Comparison of ENCODE assay signal across 14 cellular contexts in genomic region chr12:84508943-84509342, GRCh38.
DNase-seq lines count a peak whose midpoint lies in the region; ATAC-seq, FAIRE-seq and TF ChIP-seq lines count a peak whose summit lies in the region.
"Had no signal": no experiment of that assay in that cellular context is flagged by ENCODE, and none has a peak within 500 bp of the region (broad histone marks: within the 10 kb centered on the region; RNA-seq: fewer than 3 reads in every experiment).

No MANE protein-coding gene starts in this region.

- TF ChIP-seq CTCF in IMR-90 (conservative IDR thresholded peaks at IDR 0.05; ENCODE audit: low read depth, low read length): no peak
- no peak for TF ChIP-seq CTCF in bronchial epithelial cell (IDR thresholded peaks at IDR 0.05; ENCODE audit: insufficient read depth, low read length, severe bottlenecking)
- TF ChIP-seq CTCF in nephron (IDR thresholded peaks at IDR 0.05; ENCODE audit: unreplicated experiment in 3 of 3): no peak

- H3K9me1 ChIP-seq in IMR-90 (ENCODE audit: insufficient read depth, low read length): 0 out of 2 replicates have a peak, but pooled peaks cover 3% of the 10 kb centered on the region

- no peaks in the 10 kb centered on the region for H3K36me3 Mint-ChIP-seq in nephron (ENCODE audit: low read depth)
- H3K36me3 Mint-ChIP-seq: activated naive CD8-positive, alpha-beta T cell treated with anti-CD3 and anti-CD28 coated beads for 36 hours had no signal

- peak; percentile 48 for DNase-seq in DMS 273 (lab: John Stamatoyannopoulos, UW; ENCODE audit: unreplicated experiment)
- DNase-seq in IMR-90: no peak
- DNase-seq in bronchial epithelial cell (ENCODE audit: low read depth): peak; percentile 82
- no peak for DNase-seq in urothelium cell line (ENCODE audit: low spot score)
- DNase-seq in HEK293T (ENCODE audit: extremely low spot score): no peak
- DNase-seq in COR-L47 (lab: John Stamatoyannopoulos, UW): no peak
- DNase-seq in hepatic stellate cell (ENCODE audit: low spot score): no peak
- DNase-seq: activated CD4-positive, alpha-beta T cell treated with anti-CD3 and anti-CD28 coated beads, Interleukin-2, amount 50 U/mL, for 48 hours; activated naive CD8-positive, alpha-beta T cell treated with anti-CD3 and anti-CD28 coated beads for 36 hours; effector CD8-positive, alpha-beta T cell; NCI-H187; nucleus accumbens had no signal

- WGBS in IMR-90 (ENCODE audit: extremely low coverage in 2 of 2, insufficient read length in 1 of 2), 2 experiments: no CpG with 5 or more reads among the region's 1 CpG

- no peak overlapping the region for H3K18ac ChIP-seq in IMR-90 (ENCODE audit: low read depth, low read length)

- H3K4me1 ChIP-seq in IMR-90 (ENCODE audit: control insufficient read depth, insufficient read depth, low read length): peaks cover 2% of the 10 kb centered on the region; the same call in 1 of the 2 replicates

- no peak for TF ChIP-seq RAD21 in IMR-90 (IDR thresholded peaks at IDR 0.05; ENCODE audit: low read length)

- peaks cover 36% of the 10 kb centered on the region for H3K4me1 Mint-ChIP-seq in nephron
- H3K4me1 Mint-ChIP-seq: activated naive CD8-positive, alpha-beta T cell treated with anti-CD3 and anti-CD28 coated beads for 36 hours had no signal

- H3K4me2 ChIP-seq in IMR-90 (ENCODE audit: low read depth, low read length): 0 out of 2 replicates have a peak overlapping the region, but pooled peaks have one; percentile 7

- H2BK5ac ChIP-seq in IMR-90 (ENCODE audit: low read depth, low read length, poor library complexity, severe bottlenecking): no peak overlapping the region

- no peaks in the 10 kb centered on the region for H3K9me3 ChIP-seq in IMR-90 (ENCODE audit: control insufficient read depth, insufficient read depth, low read length)
- H3K9me3 ChIP-seq: BLaER1 treated with 17β-estradiol and CSF1 and Interleukin-3, amounts not matched to agents 10 nM and 100 nM had no signal

- FAIRE-seq in bronchial epithelial cell (lab: Jason Lieb, UNC): no peak
- no peak for FAIRE-seq in urothelium cell line (lab: Jason Lieb, UNC)

- TF ChIP-seq POLR2A in IMR-90 (IDR thresholded peaks at IDR 0.05; ENCODE audit: low read depth, low read length): no peak

- H4K5ac ChIP-seq in IMR-90 (ENCODE audit: low read depth, low read length): no peak overlapping the region

- in situ Hi-C loops in IMR-90 (cut with MboI; ENCODE audit: low sequenced_read_pairs): loop anchor here (5.0 to 25.0 kb wide), 3 partner anchors 1497 to 1972 kb away; partner anchors contain the start of gene TMTC2

- H4K8ac ChIP-seq in IMR-90 (ENCODE audit: low read depth in 2 of 2, low read length in 2 of 2): no peak overlapping the region

- no peak overlapping the region for H2BK15ac ChIP-seq in IMR-90 (ENCODE audit: low read depth, low read length)

- H3K4me3 Mint-ChIP-seq in nephron: no peak overlapping the region
- H3K4me3 Mint-ChIP-seq: activated naive CD8-positive, alpha-beta T cell treated with anti-CD3 and anti-CD28 coated beads for 36 hours had no signal

- H2BK120ac ChIP-seq in IMR-90 (ENCODE audit: low read depth, low read length): no peak overlapping the region

- no peak overlapping the region for H3K27ac ChIP-seq in IMR-90 (ENCODE audit: insufficient read depth, low read length)

- H2BK20ac ChIP-seq in IMR-90 (ENCODE audit: low read depth, low read length): peak overlapping the region; percentile 38; the same call in 1 of the 2 replicates

- no TSS peak for BruUV-seq in IMR-90 (replicated peaks; lab: Mats Ljungman, UMichigan)

- H3K36me3 ChIP-seq in IMR-90 (ENCODE audit: control insufficient read depth, insufficient read depth, low read length) (no peaks in the 10 kb centered on the region), bronchial epithelial cell (ENCODE audit: control insufficient read depth, insufficient read depth, low read length) (no peaks in the 10 kb centered on the region)
- H3K36me3 ChIP-seq: BLaER1 treated with 17β-estradiol and CSF1 and Interleukin-3, amounts not matched to agents 10 nM and 100 nM had no signal

- CTCF ChIA-PET in IMR-90 (lab: Yijun Ruan, JAX) (interaction anchor here (1.4 kb wide), 1 partner anchor 10 kb away, joined by 3 read pairs; no protein-coding TSS in a partner anchor), HEK293T (lab: Yijun Ruan, JAX) (no interaction called here)

- H3K56ac ChIP-seq in IMR-90 (ENCODE audit: extremely low read depth, insufficient read depth, low read length): no peak overlapping the region

- H4K91ac ChIP-seq in IMR-90 (ENCODE audit: insufficient read depth, low read depth, low read length): no peak overlapping the region

- no peak overlapping the region for H3K23ac ChIP-seq in IMR-90 (ENCODE audit: low read depth, low read length)

- H3K79me1 ChIP-seq in IMR-90 (ENCODE audit: low read depth in 1 of 2, low read length in 2 of 2): no peaks in the 10 kb centered on the region

- H3K4me3 ChIP-seq in IMR-90 (ENCODE audit: insufficient read depth, low read depth, low read length) (no peak overlapping the region), bronchial epithelial cell (ENCODE audit: low read depth, low read length) (no peak overlapping the region)
- H3K4me3 ChIP-seq: BLaER1 treated with 17β-estradiol and CSF1 and Interleukin-3, amounts not matched to agents 10 nM and 100 nM had no signal

- peaks cover 2% of the 10 kb centered on the region for H3K9me3 Mint-ChIP-seq in nephron
- H3K9me3 Mint-ChIP-seq: activated naive CD8-positive, alpha-beta T cell treated with anti-CD3 and anti-CD28 coated beads for 36 hours had no signal

- POLR2A ChIA-PET in IMR-90 (lab: Charles Lee; ENCODE audit: unreplicated experiment) (no interaction called here), HEK293T (lab: Yijun Ruan, JAX) (no interaction called here)

- dilution Hi-C loops in IMR-90 (cut with HindIII; ENCODE audit: low sequenced_read_pairs, unreplicated experiment): no loop called here

- ATAC-seq in IMR-90 (ENCODE audit: low read depth): peak; percentile 63

- no peak overlapping the region for H3K4ac ChIP-seq in IMR-90 (ENCODE audit: low read depth, low read length)

- no peak overlapping the region for H2AFZ ChIP-seq in IMR-90 (replicated peaks; ENCODE audit: low read length, poor library complexity)

- no peak overlapping the region for H2AK9ac ChIP-seq in IMR-90 (replicated peaks; ENCODE audit: low read depth, low read length, poor library complexity)

- no peaks in the 10 kb centered on the region for H4K20me1 ChIP-seq in IMR-90 (ENCODE audit: insufficient read depth, low read length)
- H4K20me1 ChIP-seq: BLaER1 treated with 17β-estradiol and CSF1 and Interleukin-3, amounts not matched to agents 10 nM and 100 nM had no signal

- H3K9ac ChIP-seq in IMR-90 (ENCODE audit: low read depth, low read length): no peak overlapping the region
- H3K9ac ChIP-seq: BLaER1 treated with 17β-estradiol and CSF1 and Interleukin-3, amounts not matched to agents 10 nM and 100 nM had no signal

- no peaks in the 10 kb centered on the region for H3K27me3 ChIP-seq in IMR-90 (ENCODE audit: control insufficient read depth, insufficient read depth, low read length)
- H3K27me3 ChIP-seq in bronchial epithelial cell (ENCODE audit: control insufficient read depth, insufficient read depth, low read length): no peaks in the 10 kb centered on the region
- H3K27me3 ChIP-seq: BLaER1 treated with 17β-estradiol and CSF1 and Interleukin-3, amounts not matched to agents 10 nM and 100 nM had no signal

- H3K27me3 Mint-ChIP-seq in nephron (ENCODE audit: low read depth): peaks cover 4% of the 10 kb centered on the region
- H3K27me3 Mint-ChIP-seq: activated naive CD8-positive, alpha-beta T cell treated with anti-CD3 and anti-CD28 coated beads for 36 hours had no signal

- H3K14ac ChIP-seq in IMR-90 (replicated peaks; ENCODE audit: low read depth, low read length): no peak overlapping the region

- intact Hi-C loops in IMR-90 (cut with micrococcal nuclease): loop anchor here (5.0 kb wide), 1 partner anchor 333 kb away; no protein-coding TSS in a partner anchor

- no peak overlapping the region for H2AK5ac ChIP-seq in IMR-90 (ENCODE audit: low read depth, low read length)

- peak overlapping the region; percentile 86 to 93 (median 87) for H3K27ac Mint-ChIP-seq in nephron
- H3K27ac Mint-ChIP-seq: activated naive CD8-positive, alpha-beta T cell treated with anti-CD3 and anti-CD28 coated beads for 36 hours had no signal

TF ChIP-seq in IMR-90, 13 proteins besides CTCF, POLR2A, EP300 and RAD21:
- no peak for TF ChIP-seq BHLHE40 (IDR thresholded peaks at IDR 0.05; ENCODE audit: low read depth, low read length)
- TF ChIP-seq MXI1 (IDR thresholded peaks at IDR 0.05; ENCODE audit: borderline replicate concordance, low read depth, low read length): no peak
- TF ChIP-seq MAFK (IDR thresholded peaks at IDR 0.05; ENCODE audit: low read depth, low read length): no peak
- no peak for TF ChIP-seq RFX5 (IDR thresholded peaks at IDR 0.05; ENCODE audit: low read depth, low read length)
- no peak for TF ChIP-seq SMC3 (IDR thresholded peaks at IDR 0.05; ENCODE audit: low read depth, low read length)
- TF ChIP-seq CHD1 (IDR thresholded peaks at IDR 0.05; ENCODE audit: low read depth, low read length): no peak
- no peak for TF ChIP-seq CEBPB (IDR thresholded peaks at IDR 0.05; ENCODE audit: low read depth, low read length)

TF ChIP-seq in HEK293T, 16 proteins besides CTCF, POLR2A, EP300 and RAD21:
- TF ChIP-seq FOXA1 (IDR thresholded peaks at IDR 0.05) (no peak), FOXM1 (IDR thresholded peaks at IDR 0.05; ENCODE audit: borderline replicate concordance) (no peak), ARNT (IDR thresholded peaks at IDR 0.05) (no peak), PKNOX1 (IDR thresholded peaks at IDR 0.05) (no peak)
TF ChIP-seq in HEK293T: peak in this region for 0.

Comparison
In these comparisons a context has a peak if more than half of its experiments do, and no peak if none do; other contexts are left out.
1. DNase-seq: peak in DMS 273 (single experiment) and bronchial epithelial cell (single experiment); none in IMR-90 (single experiment), urothelium cell line (single experiment), HEK293T (single experiment), COR-L47 (single experiment) and hepatic stellate cell (single experiment).